ENCODE assay signal across 8 cellular contexts in genomic region chr4:145181091-145181501, GRCh38. TPM values are rescaled to one million over a fixed set of nuclear protein-coding genes. Genes with fewer than 3 reads are reported as not detected.
DNase-seq lines count a peak whose midpoint lies in the region; ATAC-seq and TF ChIP-seq lines count a peak whose summit lies in the region.

No MANE protein-coding gene starts in this region.

- intact Hi-C loops in activated naive CD4-positive, alpha-beta T cell treated with anti-CD3 and anti-CD28 coated beads for 36 hours (cut with micrococcal nuclease), result loop anchor here (2.0 kb wide), 3 partner anchors 118 to 1340 kb away; partner anchors contain the start of gene SLC10A7
- intact Hi-C loops in lower leg skin (cut with DNase I; ENCODE audit: low total_unique reads), result no loop called here

- TF ChIP-seq CTCF in lower leg skin (IDR thresholded peaks at IDR 0.05) (no peak), upper lobe of left lung (IDR thresholded peaks at IDR 0.05) (no peak)

- CTCF ChIA-PET in activated naive CD4-positive, alpha-beta T cell treated with anti-CD3 and anti-CD28 coated beads for 36 hours (lab: Charles Lee), result interaction anchor here (0.7 to 0.8 kb wide), 3 partner anchors 26 to 633 kb away, joined by 3 to 5 read pairs (median 3); no protein-coding TSS in a partner anchor

- H3K27me3 ChIP-seq in upper lobe of left lung, result no peaks in the 10 kb centered on the region

- no peaks in the 10 kb centered on the region for H3K9me3 Mint-ChIP-seq in activated naive CD4-positive, alpha-beta T cell treated with anti-CD3 and anti-CD28 coated beads for 36 hours
- no peaks in the 10 kb centered on the region for H3K9me3 Mint-ChIP-seq in activated naive CD8-positive, alpha-beta T cell treated with anti-CD3 and anti-CD28 coated beads, Interleukin-2, amount 50 U/mL, for 24 hours

- TF ChIP-seq EP300 in upper lobe of left lung (IDR thresholded peaks at IDR 0.05), result no peak

- peak overlapping the region; percentile 89 for H3K4me3 ChIP-seq in lower leg skin (ENCODE audit: low read depth, poor library complexity, severe bottlenecking)
- peak overlapping the region; percentile 54 to 88 (median 81) for H3K4me3 ChIP-seq in upper lobe of left lung

- peaks cover 13 to 30% (median 25%) of the 10 kb centered on the region in 4 donors for H3K4me1 ChIP-seq in upper lobe of left lung

- peak overlapping the region; percentile 95 to 99 (median 97) for H3K27ac ChIP-seq in upper lobe of left lung

- 5 to 8% methylated on average over 7 of the region's 7 CpGs for WGBS in lower leg skin, 2 donors
- 9 to 11% methylated on average over 7 of the region's 7 CpGs for WGBS in upper lobe of left lung, 2 donors

- H3K27me3 Mint-ChIP-seq in activated naive CD4-positive, alpha-beta T cell treated with anti-CD3 and anti-CD28 coated beads for 36 hours (ENCODE audit: low read depth), result no peaks in the 10 kb centered on the region
- no peaks in the 10 kb centered on the region for H3K27me3 Mint-ChIP-seq in activated naive CD8-positive, alpha-beta T cell treated with anti-CD3 and anti-CD28 coated beads, Interleukin-2, amount 50 U/mL, for 24 hours

- no peak for ATAC-seq in activated naive CD8-positive, alpha-beta T cell treated with anti-CD3 and anti-CD28 coated beads, Interleukin-2, amount 50 U/mL, for 24 hours
- no peak for ATAC-seq in upper lobe of left lung (ENCODE audit: low FRiP score in 2 of 2)

- peaks cover 23% of the 10 kb centered on the region for H3K4me1 Mint-ChIP-seq in activated naive CD4-positive, alpha-beta T cell treated with anti-CD3 and anti-CD28 coated beads for 36 hours (ENCODE audit: low read depth)
- H3K4me1 Mint-ChIP-seq in activated naive CD8-positive, alpha-beta T cell treated with anti-CD3 and anti-CD28 coated beads, Interleukin-2, amount 50 U/mL, for 24 hours, result peaks cover 30% of the 10 kb centered on the region

- peak overlapping the region; percentile 86 for H3K4me3 Mint-ChIP-seq in activated naive CD4-positive, alpha-beta T cell treated with anti-CD3 and anti-CD28 coated beads for 36 hours
- H3K4me3 Mint-ChIP-seq in activated naive CD8-positive, alpha-beta T cell treated with anti-CD3 and anti-CD28 coated beads, Interleukin-2, amount 50 U/mL, for 24 hours, result peak overlapping the region; percentile 88

- no peak for DNase-seq in activated naive CD4-positive, alpha-beta T cell treated with anti-CD3 and anti-CD28 coated beads for 36 hours
- DNase-seq in activated naive CD4-positive, alpha-beta T cell treated with Interleukin-2 at 50 U/mL for 16 hours, result no peak
- no peak for DNase-seq in activated naive CD8-positive, alpha-beta T cell treated with anti-CD3 and anti-CD28 coated beads, Interleukin-2, amount 50 U/mL, for 24 hours
- DNase-seq in lower leg skin (ENCODE audit: low spot score in 2 of 2) (no peak), upper lobe of left lung (no peak), SKM-1 treated with dmso at 0.1 percent for 144 hours (lab: John Stamatoyannopoulos, UW; ENCODE audit: unreplicated experiment) (no peak), GOT3 (lab: John Stamatoyannopoulos, UW) (no peak)
- no peak for DNase-seq in stimulated activated CD4-positive, alpha-beta T cell treated with anti-CD3 and anti-CD28 coated beads, Interleukin-4, amount 100 ng/mL, for 1 hour

- TF ChIP-seq POLR2A in lower leg skin (IDR thresholded peaks at IDR 0.05) (no peak), upper lobe of left lung (IDR thresholded peaks at IDR 0.05) (no peak)

- H3K36me3 ChIP-seq in upper lobe of left lung, result no peaks in the 10 kb centered on the region

- H3K27ac Mint-ChIP-seq in activated naive CD4-positive, alpha-beta T cell treated with anti-CD3 and anti-CD28 coated beads for 36 hours, result peak overlapping the region; percentile 88
- peak overlapping the region; percentile 91 for H3K27ac Mint-ChIP-seq in activated naive CD8-positive, alpha-beta T cell treated with anti-CD3 and anti-CD28 coated beads, Interleukin-2, amount 50 U/mL, for 24 hours

- H3K9me3 ChIP-seq in upper lobe of left lung, result no peaks in the 10 kb centered on the region

- H3K36me3 Mint-ChIP-seq in activated naive CD4-positive, alpha-beta T cell treated with anti-CD3 and anti-CD28 coated beads for 36 hours (ENCODE audit: low read depth), result peaks cover 15% of the 10 kb centered on the region
- H3K36me3 Mint-ChIP-seq in activated naive CD8-positive, alpha-beta T cell treated with anti-CD3 and anti-CD28 coated beads, Interleukin-2, amount 50 U/mL, for 24 hours (ENCODE audit: low read depth), result peaks cover 17% of the 10 kb centered on the region

RNA-seq across cellular contexts. Expression of gene OTUD4, which starts 0.7 kb away (rescaled TPM):
- 10 to 100 TPM; 35.9 to 37.1 TPM for total RNA-seq in activated naive CD4-positive, alpha-beta T cell treated with anti-CD3 and anti-CD28 coated beads for 36 hours
- total RNA-seq in lower leg skin, result 10 to 100 TPM; 26.7 to 38.2 (median 36.1) TPM
- 10 to 100 TPM; 36.9 to 76.5 (median 40.3) TPM for total RNA-seq in upper lobe of left lung
